In the genomic region with DNA sequence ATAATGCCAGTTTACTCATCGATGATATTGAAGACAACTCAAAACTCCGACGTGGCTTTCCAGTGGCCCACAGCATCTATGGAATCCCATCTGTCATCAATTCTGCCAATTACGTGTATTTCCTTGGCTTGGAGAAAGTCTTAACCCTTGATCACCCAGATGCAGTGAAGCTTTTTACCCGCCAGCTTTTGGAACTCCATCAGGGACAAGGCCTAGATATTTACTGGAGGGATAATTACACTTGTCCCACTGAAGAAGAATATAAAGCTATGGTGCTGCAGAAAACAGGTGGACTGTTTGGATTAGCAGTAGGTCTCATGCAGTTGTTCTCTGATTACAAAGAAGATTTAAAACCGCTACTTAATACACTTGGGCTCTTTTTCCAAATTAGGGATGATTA, we compare ENCODE assay signal across 21 cellular contexts. TPM values are rescaled to one million over a fixed set of nuclear protein-coding genes. Genes with fewer than 3 reads are reported as not detected.
DNase-seq lines count a peak whose midpoint lies in the region; ATAC-seq, FAIRE-seq and TF ChIP-seq lines count a peak whose summit lies in the region.
"Had no signal": no experiment of that assay in that cellular context is flagged by ENCODE, and none has a peak within 500 bp of the region (broad histone marks: within the 10 kb centered on the region; RNA-seq: fewer than 3 reads in every experiment).

No MANE protein-coding gene starts in this region.

- H3K4me3 ChIP-seq in HAP-1 (no peak overlapping the region), K562 (no peak overlapping the region)
- no peak overlapping the region for H3K4me3 ChIP-seq in CD4-positive, alpha-beta memory T cell (ENCODE audit: low read length in 2 of 2)

- CTCF ChIA-PET in activated naive CD4-positive, alpha-beta T cell treated with anti-CD3 and anti-CD28 coated beads for 36 hours (lab: Charles Lee), result interaction anchor here (0.6 to 1.4 kb wide), 3 partner anchors 23 to 237 kb away, joined by 3 to 4 read pairs (median 4); no protein-coding TSS in a partner anchor
- CTCF ChIA-PET in K562 (lab: Yijun Ruan, JAX; ENCODE audit: low intra/inter-chr PET ratio), result no interaction called here
- CTCF ChIA-PET in CD4-positive, alpha-beta memory T cell (lab: Charles Lee; ENCODE audit: partially characterized antibody), result interaction anchor here (1.2 to 1.7 kb wide), 2 partner anchors 11 to 84 kb away, joined by 3 to 6 read pairs; no protein-coding TSS in a partner anchor

- no TSS peak for BruUV-seq in K562 (replicated peaks; lab: Mats Ljungman, UMichigan)

- H3K36me3 ChIP-seq in HAP-1 (replicated peaks) (peaks cover 2% of the 10 kb centered on the region; the same call in 1 of the 2 replicates), K562 (ENCODE audit: control insufficient read depth, insufficient read depth, low read length) (peaks cover 40% of the 10 kb centered on the region)
- peaks cover 20% of the 10 kb centered on the region for H3K36me3 ChIP-seq in CD4-positive, alpha-beta memory T cell (ENCODE audit: insufficient read depth, low read length)

- peaks cover 20% of the 10 kb centered on the region for H3K36me3 Mint-ChIP-seq in activated naive CD4-positive, alpha-beta T cell treated with anti-CD3 and anti-CD28 coated beads for 36 hours (ENCODE audit: low read depth)
- H3K36me3 Mint-ChIP-seq in activated naive CD4-positive, alpha-beta T cell treated with anti-CD3 and anti-CD28 coated beads, Interleukin-2, amount 50 U/mL, for 72 hours, result peaks cover 4 to 7% of the 10 kb centered on the region in 2 donors
- H3K36me3 Mint-ChIP-seq in stimulated activated effector memory CD8-positive, alpha-beta T cell treated with anti-CD3 and anti-CD28 coated beads, Interleukin-12 subunit alpha, Interleukin-12 subunit beta, amount 100 ng/mL, for 72 hours, result peaks cover 84% of the 10 kb centered on the region
- H3K36me3 Mint-ChIP-seq in CD4-positive, alpha-beta memory T cell, result peaks cover 31 to 44% of the 10 kb centered on the region in 2 donors

- no peak for TF ChIP-seq CTCF in K562 (IDR thresholded peaks at IDR 0.05 in 2 of 3, conservative IDR thresholded peaks at IDR 0.05 in 1 of 3; ENCODE audit: insufficient read depth in 2 of 3, low read depth in 1 of 3, low read length in 3 of 3)

- FAIRE-seq in K562 (lab: Jason Lieb, UNC), result peak; percentile 11
- FAIRE-seq: A204.1 had no signal

- H3K9me3 ChIP-seq in HAP-1, result no peaks in the 10 kb centered on the region
- no peaks in the 10 kb centered on the region for H3K9me3 ChIP-seq in K562 (replicated peaks; ENCODE audit: control insufficient read depth, insufficient read depth, low read depth, low read length)
- no peaks in the 10 kb centered on the region for H3K9me3 ChIP-seq in CD4-positive, alpha-beta memory T cell (ENCODE audit: control insufficient read depth in 1 of 2, low read length in 2 of 2)

- H3K4me1 Mint-ChIP-seq in activated naive CD4-positive, alpha-beta T cell treated with anti-CD3 and anti-CD28 coated beads for 36 hours (ENCODE audit: low read depth), result peaks cover 21% of the 10 kb centered on the region
- H3K4me1 Mint-ChIP-seq in stimulated activated effector memory CD8-positive, alpha-beta T cell treated with anti-CD3 and anti-CD28 coated beads, Interleukin-12 subunit alpha, Interleukin-12 subunit beta, amount 100 ng/mL, for 72 hours, result peaks cover 2% of the 10 kb centered on the region
- peaks cover 11 to 24% (median 16%) of the 10 kb centered on the region in 4 donors for H3K4me1 Mint-ChIP-seq in CD4-positive, alpha-beta memory T cell

- TF ChIP-seq EP300 in K562 (IDR thresholded peaks at IDR 0.05; ENCODE audit: low read length), result no peak

- no peaks in the 10 kb centered on the region for H4K20me1 ChIP-seq in K562 (replicated peaks; ENCODE audit: control insufficient read depth, insufficient read depth, low read length)

- no peaks in the 10 kb centered on the region for H3K27me3 Mint-ChIP-seq in activated naive CD4-positive, alpha-beta T cell treated with anti-CD3 and anti-CD28 coated beads for 36 hours (ENCODE audit: low read depth)
- H3K27me3 Mint-ChIP-seq in CD4-positive, alpha-beta memory T cell, result no peaks in the 10 kb centered on the region
- H3K27me3 Mint-ChIP-seq: B cell, IgD-negative memory B cell had no signal

- H3K9me1 ChIP-seq in K562 (ENCODE audit: control insufficient read depth, insufficient read depth, low read length), result no peaks in the 10 kb centered on the region

- no peak overlapping the region for H3K9ac ChIP-seq in K562 (ENCODE audit: insufficient read depth in 1 of 2, low read depth in 2 of 2, low read length in 2 of 2)

- DNase-seq in activated naive CD4-positive, alpha-beta T cell treated with anti-CD3 and anti-CD28 coated beads for 36 hours, result no peak
- no peak for DNase-seq in activated naive CD4-positive, alpha-beta T cell treated with anti-CD3 and anti-CD28 coated beads, Interleukin-2, amount 50 U/mL, for 72 hours (ENCODE audit: low spot score in 2 of 2)
- DNase-seq in HAP-1 (ENCODE audit: low spot score in 2 of 2) (peak; percentile 31 to 60), K562 (ENCODE audit: extremely low read depth in 1 of 4, low spot score in 3 of 4) (no peak), NCI-H146 (lab: John Stamatoyannopoulos, UW) (no peak)
- DNase-seq in stimulated activated effector memory CD8-positive, alpha-beta T cell treated with anti-CD3 and anti-CD28 coated beads, Interleukin-12 subunit alpha, Interleukin-12 subunit beta, amount 100 ng/mL, for 72 hours (ENCODE audit: low spot score in 2 of 2), result no peak
- DNase-seq in CD4-positive, alpha-beta memory T cell, result no peak
- DNase-seq: EL; GF-D8; Karpas-422; NCI-H1417; NCI-H187; NCI-H446 treated with DMSO at 0.1 percent for 48 hours; NK-92 treated with Interleukin-12 subunit alpha and Interleukin-12 subunit beta, amount 100 ng/mL, for 24 hours; SIG-M5 had no signal

- H3K27me3 ChIP-seq in HAP-1 (ENCODE audit: low read depth) (no peaks in the 10 kb centered on the region), K562 (ENCODE audit: control insufficient read depth in 2 of 2, insufficient read depth in 2 of 2, low read length in 2 of 2) (no peaks in the 10 kb centered on the region)
- no peaks in the 10 kb centered on the region for H3K27me3 ChIP-seq in CD4-positive, alpha-beta memory T cell (ENCODE audit: insufficient read depth, low read length)

- no peak overlapping the region for H3K4me2 ChIP-seq in K562 (ENCODE audit: insufficient read depth, low read length)

- TF ChIP-seq POLR2A in K562 (conservative IDR thresholded peaks at IDR 0.05), result no peak

- no peak for TF ChIP-seq RAD21 in K562 (CRISPR knock-in tag; conservative IDR thresholded peaks at IDR 0.05 in 1 of 2, IDR thresholded peaks at IDR 0.05 in 1 of 2)

- in situ Hi-C loops in HAP-1 (cut with MboI; ENCODE audit: low sequenced_read_pairs) (no loop called here), K562 (cut with MboI) (no loop called here)

- POLR2A ChIA-PET in K562 (lab: Yijun Ruan, JAX), result interaction anchor here (1.3 to 1.7 kb wide), 4 partner anchors 11 to 25 kb away, joined by 4 to 8 read pairs (median 6); partner anchors contain the start of genes ARID4B, GGPS1 and TBCE
- POLR2A ChIA-PET in CD4-positive, alpha-beta memory T cell (lab: Charles Lee; ENCODE audit: partially characterized antibody), result interaction anchor here (1.2 kb wide), 1 partner anchor 10 kb away, joined by 3 read pairs; no protein-coding TSS in a partner anchor

- H3K27ac Mint-ChIP-seq in activated naive CD4-positive, alpha-beta T cell treated with anti-CD3 and anti-CD28 coated beads for 36 hours, result peak overlapping the region; percentile 0
- H3K27ac Mint-ChIP-seq in activated naive CD4-positive, alpha-beta T cell treated with anti-CD3 and anti-CD28 coated beads, Interleukin-2, amount 50 U/mL, for 72 hours, result no peak overlapping the region
- peak overlapping the region; percentile 60 for H3K27ac Mint-ChIP-seq in stimulated activated effector memory CD8-positive, alpha-beta T cell treated with anti-CD3 and anti-CD28 coated beads, Interleukin-12 subunit alpha, Interleukin-12 subunit beta, amount 100 ng/mL, for 72 hours
- H3K27ac Mint-ChIP-seq in CD4-positive, alpha-beta memory T cell, result peak overlapping the region in 3 of 7 donors; percentile 25 to 89 (median 27)
- H3K27ac Mint-ChIP-seq: B cell, CD14-positive monocyte, IgD-negative memory B cell had no signal

- H3K4me1 ChIP-seq in HAP-1 (peaks cover 23% of the 10 kb centered on the region), K562 (replicated peaks in 1 of 2; ENCODE audit: control insufficient read depth in 2 of 2, insufficient read depth in 2 of 2, low read length in 2 of 2) (no peaks in the 10 kb centered on the region)
- H3K4me1 ChIP-seq in CD4-positive, alpha-beta memory T cell (ENCODE audit: insufficient read depth, low read length), result peaks cover 11% of the 10 kb centered on the region

- no peak overlapping the region for H2AFZ ChIP-seq in K562 (ENCODE audit: low read depth, low read length)

- H3K9me3 Mint-ChIP-seq in activated naive CD4-positive, alpha-beta T cell treated with anti-CD3 and anti-CD28 coated beads for 36 hours, result no peaks in the 10 kb centered on the region
- no peaks in the 10 kb centered on the region for H3K9me3 Mint-ChIP-seq in activated naive CD4-positive, alpha-beta T cell treated with anti-CD3 and anti-CD28 coated beads, Interleukin-2, amount 50 U/mL, for 72 hours
- H3K9me3 Mint-ChIP-seq in stimulated activated effector memory CD8-positive, alpha-beta T cell treated with anti-CD3 and anti-CD28 coated beads, Interleukin-12 subunit alpha, Interleukin-12 subunit beta, amount 100 ng/mL, for 72 hours, result no peaks in the 10 kb centered on the region
- H3K9me3 Mint-ChIP-seq in CD4-positive, alpha-beta memory T cell, result no peaks in the 10 kb centered on the region
- H3K9me3 Mint-ChIP-seq: CD14-positive monocyte, IgD-negative memory B cell had no signal

- H3K4me3 Mint-ChIP-seq in activated naive CD4-positive, alpha-beta T cell treated with anti-CD3 and anti-CD28 coated beads for 36 hours, result no peak overlapping the region
- H3K4me3 Mint-ChIP-seq in stimulated activated effector memory CD8-positive, alpha-beta T cell treated with anti-CD3 and anti-CD28 coated beads, Interleukin-12 subunit alpha, Interleukin-12 subunit beta, amount 100 ng/mL, for 72 hours, result no peak overlapping the region
- H3K4me3 Mint-ChIP-seq in CD4-positive, alpha-beta memory T cell, result no peak overlapping the region
- H3K4me3 Mint-ChIP-seq: B cell, CD14-positive monocyte, IgD-negative memory B cell had no signal

- WGBS in K562 (ENCODE audit: insufficient coverage, low coverage, missing lambda C conversion rate), result 90% methylated on average over 6 of the region's 6 CpGs

- H3K79me2 ChIP-seq in K562 (ENCODE audit: control insufficient read depth, insufficient read depth, low read length), result no peaks in the 10 kb centered on the region

- ATAC-seq in activated naive CD4-positive, alpha-beta T cell treated with anti-CD3 and anti-CD28 coated beads, Interleukin-2, amount 50 U/mL, for 72 hours, result no peak
- ATAC-seq in K562, result no peak
- no peak for ATAC-seq in stimulated activated effector memory CD8-positive, alpha-beta T cell treated with anti-CD3 and anti-CD28 coated beads, Interleukin-12 subunit alpha, Interleukin-12 subunit beta, amount 100 ng/mL, for 72 hours
- ATAC-seq: Panc1, SK-N-SH treated with all-trans-retinoic acid at 6 μM for 48 hours had no signal

- intact Hi-C loops in activated naive CD4-positive, alpha-beta T cell treated with anti-CD3 and anti-CD28 coated beads for 36 hours (cut with micrococcal nuclease), result no loop called here
- intact Hi-C loops in K562 (cut with micrococcal nuclease), result no loop called here
- intact Hi-C loops in CD4-positive, alpha-beta memory T cell (cut with micrococcal nuclease), result no loop called here

- no peak overlapping the region for H3K27ac ChIP-seq in K562 (ENCODE audit: extremely low read depth, low read depth, low read length)
- no peak overlapping the region for H3K27ac ChIP-seq in CD4-positive, alpha-beta memory T cell (ENCODE audit: low read depth, low read length)

RNA-seq across cellular contexts. Expression of gene GGPS1, which starts 13.7 kb away (rescaled TPM):
- 10 to 100 TPM; 35.3 to 36.9 TPM for total RNA-seq in activated naive CD4-positive, alpha-beta T cell treated with anti-CD3 and anti-CD28 coated beads for 36 hours
- 10 to 100 TPM; 33.6 to 36.1 TPM for total RNA-seq in activated naive CD4-positive, alpha-beta T cell treated with anti-CD3 and anti-CD28 coated beads, Interleukin-2, amount 50 U/mL, for 72 hours
- total RNA-seq in K562 (2011; cell fraction: chromatin; rRNA removed; ENCODE audit: low replicate concordance), result 7.8 and 28.4 TPM in 2 replicates
- total RNA-seq in K562 (2011; cell fraction: nucleolus; rRNA removed), result 5.3 and 8.7 TPM in 2 replicates
- total RNA-seq in K562 (2011; cell fraction: nucleoplasm; rRNA removed), result 15.0 and 24.5 TPM in 2 replicates
- 18.8 and 29.7 TPM in 2 replicates for total RNA-seq in K562 (2014; rRNA removed)
- total RNA-seq in K562 (2014; rRNA removed; fragmentation: Illumina TruSeq; extraction: Trizol), result 50.3 and 66.8 TPM in 2 replicates
- 35.6 and 36.7 TPM in 2 replicates for total RNA-seq in K562 (2015; rRNA removed; fragmentation: Illumina TruSeq; extraction: Trizol)
- 56.3 and 59.1 TPM in 2 replicates for total RNA-seq in K562 (2021)
- 79.2 and 98.2 TPM in 2 replicates for polyA plus RNA-seq in K562 (2011; rRNA removed)
- 25.8 and 49.3 TPM in 2 replicates for polyA plus RNA-seq in K562 (2011; cell fraction: cytosol; rRNA removed)
- polyA plus RNA-seq in K562 (2011; cell fraction: nucleus; rRNA removed), result 17.2 and 24.5 TPM in 2 replicates
- 39.7 and 48.5 TPM in 2 replicates for polyA plus RNA-seq in K562 (2012)
- polyA plus RNA-seq in K562 (2014; fragmentation: Illumina TruSeq; extraction: Trizol), result 70.4 and 72.1 TPM in 2 replicates
- polyA plus RNA-seq in K562 (2014; fragmentation: Nextera tagmentation; extraction: Ambion mirVana), result 100 to 1,000 TPM in 1 of 2 experiments, 10 to 100 TPM in 1; 97.8 to 104 TPM
- 45.5 and 47.2 TPM in 2 replicates for polyA plus RNA-seq in K562 (2014; rRNA removed)
- polyA minus RNA-seq in K562 (2011; rRNA and poly(A)+ RNA removed), result 53.9 and 65.6 TPM in 2 replicates
- polyA minus RNA-seq in K562 (2011; cell fraction: cytosol; rRNA and poly(A)+ RNA removed), result 21.8 and 24.4 TPM in 2 replicates
- 6.7 and 18.1 TPM in 2 replicates for polyA minus RNA-seq in K562 (2011; cell fraction: nucleus; rRNA and poly(A)+ RNA removed)
- total RNA-seq in CD4-positive, alpha-beta memory T cell, result 10 to 100 TPM; 50.3 to 52.5 TPM
- polyA plus RNA-seq in CD4-positive, alpha-beta memory T cell, result 10 to 100 TPM; 77.9 to 79.5 TPM

RNA-seq across cellular contexts. Expression of gene ARID4B, which starts 14.1 kb away (rescaled TPM):
- total RNA-seq in activated naive CD4-positive, alpha-beta T cell treated with anti-CD3 and anti-CD28 coated beads for 36 hours, result 10 to 100 TPM; 39.9 to 43.8 TPM
- 10 to 100 TPM; 58.4 to 65.7 TPM for total RNA-seq in activated naive CD4-positive, alpha-beta T cell treated with anti-CD3 and anti-CD28 coated beads, Interleukin-2, amount 50 U/mL, for 72 hours
- total RNA-seq in K562 (2011; cell fraction: chromatin; rRNA removed; ENCODE audit: low replicate concordance), result 87.6 and 197 TPM in 2 replicates
- total RNA-seq in K562 (2011; cell fraction: nucleolus; rRNA removed), result 58.9 and 75.1 TPM in 2 replicates
- total RNA-seq in K562 (2011; cell fraction: nucleoplasm; rRNA removed), result 72.0 and 86.5 TPM in 2 replicates
- total RNA-seq in K562 (2014; rRNA removed) (23.6 and 37.2 TPM in 2 replicates), K562 (2014; rRNA removed; fragmentation: Illumina TruSeq; extraction: Trizol) (37.9 and 42.9 TPM in 2 replicates), K562 (2015; rRNA removed; fragmentation: Illumina TruSeq; extraction: Trizol) (33.3 and 38.9 TPM in 2 replicates), K562 (2021) (24.2 and 24.4 TPM in 2 replicates)
- polyA plus RNA-seq in K562 (2011; rRNA removed) (12.3 and 17.7 TPM in 2 replicates), K562 (2014; fragmentation: Illumina TruSeq; extraction: Trizol) (16.9 and 18.5 TPM in 2 replicates), K562 (2014; fragmentation: Nextera tagmentation; extraction: Ambion mirVana) (10 to 100 TPM in 1 of 2 experiments, 1 to 10 TPM in 1; 8.4 to 11.8 TPM), K562 (2014; rRNA removed) (13.1 and 14.3 TPM in 2 replicates)
- polyA plus RNA-seq in K562 (2011; cell fraction: cytosol; rRNA removed), result 2.4 and 4.6 TPM in 2 replicates
- 22.1 and 25.6 TPM in 2 replicates for polyA plus RNA-seq in K562 (2011; cell fraction: nucleus; rRNA removed)
- polyA plus RNA-seq in K562 (2012), result 12.7 and 14.0 TPM in 2 replicates
- 50.5 and 54.9 TPM in 2 replicates for polyA minus RNA-seq in K562 (2011; rRNA and poly(A)+ RNA removed)
- polyA minus RNA-seq in K562 (2011; cell fraction: cytosol; rRNA and poly(A)+ RNA removed), result 16.7 and 29.3 TPM in 2 replicates
- polyA minus RNA-seq in K562 (2011; cell fraction: nucleus; rRNA and poly(A)+ RNA removed), result 34.6 and 80.0 TPM in 2 replicates
- 10 to 100 TPM; 95.5 to 99.5 TPM for total RNA-seq in CD4-positive, alpha-beta memory T cell
- 10 to 100 TPM; 34.8 to 86.1 TPM for polyA plus RNA-seq in CD4-positive, alpha-beta memory T cell

RNA-seq across cellular contexts. Expression of gene TBCE, which starts 25.2 kb away (rescaled TPM):
- 10 to 100 TPM; 18.8 to 22.1 TPM for total RNA-seq in activated naive CD4-positive, alpha-beta T cell treated with anti-CD3 and anti-CD28 coated beads for 36 hours
- total RNA-seq in activated naive CD4-positive, alpha-beta T cell treated with anti-CD3 and anti-CD28 coated beads, Interleukin-2, amount 50 U/mL, for 72 hours, result 10 to 100 TPM; 26.9 to 28.8 TPM
- total RNA-seq in K562 (2011; cell fraction: chromatin; rRNA removed; ENCODE audit: low replicate concordance), result 145 and 291 TPM in 2 replicates
- 78.7 and 90.9 TPM in 2 replicates for total RNA-seq in K562 (2011; cell fraction: nucleolus; rRNA removed)
- total RNA-seq in K562 (2011; cell fraction: nucleoplasm; rRNA removed), result 144 and 194 TPM in 2 replicates
- total RNA-seq in K562 (2014; rRNA removed), result 60.0 and 63.6 TPM in 2 replicates
- total RNA-seq in K562 (2014; rRNA removed; fragmentation: Illumina TruSeq; extraction: Trizol), result 92.1 and 99.9 TPM in 2 replicates
- 78.3 and 87.9 TPM in 2 replicates for total RNA-seq in K562 (2015; rRNA removed; fragmentation: Illumina TruSeq; extraction: Trizol)
- total RNA-seq in K562 (2021), result 52.6 and 65.2 TPM in 2 replicates
- polyA plus RNA-seq in K562 (2011; rRNA removed), result 61.7 and 87.9 TPM in 2 replicates
- polyA plus RNA-seq in K562 (2011; cell fraction: cytosol; rRNA removed), result 20.2 and 36.7 TPM in 2 replicates
- 52.8 and 66.0 TPM in 2 replicates for polyA plus RNA-seq in K562 (2011; cell fraction: nucleus; rRNA removed)
- 45.4 and 64.8 TPM in 2 replicates for polyA plus RNA-seq in K562 (2012)
- polyA plus RNA-seq in K562 (2014; fragmentation: Illumina TruSeq; extraction: Trizol), result 68.8 and 81.8 TPM in 2 replicates
- polyA plus RNA-seq in K562 (2014; fragmentation: Nextera tagmentation; extraction: Ambion mirVana), result 10 to 100 TPM; 59.0 to 89.8 TPM
- polyA plus RNA-seq in K562 (2014; rRNA removed), result 79.5 and 82.1 TPM in 2 replicates
- 77.0 and 80.4 TPM in 2 replicates for polyA minus RNA-seq in K562 (2011; rRNA and poly(A)+ RNA removed)
- 15.1 and 27.1 TPM in 2 replicates for polyA minus RNA-seq in K562 (2011; cell fraction: cytosol; rRNA and poly(A)+ RNA removed)
- 46.2 and 58.9 TPM in 2 replicates for polyA minus RNA-seq in K562 (2011; cell fraction: nucleus; rRNA and poly(A)+ RNA removed)
- 10 to 100 TPM; 17.0 to 17.5 TPM for total RNA-seq in CD4-positive, alpha-beta memory T cell
- polyA plus RNA-seq in CD4-positive, alpha-beta memory T cell, result 10 to 100 TPM; 18.6 to 19.1 TPM

Comparison
In these comparisons a context has a peak if more than half of its experiments do, and no peak if none do; other contexts are left out.
1. H3K27ac Mint-ChIP-seq: peak in activated naive CD4-positive, alpha-beta T cell treated with anti-CD3 and anti-CD28 coated beads for 36 hours (single experiment) and stimulated activated effector memory CD8-positive, alpha-beta T cell treated with anti-CD3 and anti-CD28 coated beads, Interleukin-12 subunit alpha, Interleukin-12 subunit beta, amount 100 ng/mL, for 72 hours (single experiment); none in activated naive CD4-positive, alpha-beta T cell treated with anti-CD3 and anti-CD28 coated beads, Interleukin-2, amount 50 U/mL, for 72 hours (0 of 2).
2. DNase-seq: peak in HAP-1 (2 of 2); none in activated naive CD4-positive, alpha-beta T cell treated with anti-CD3 and anti-CD28 coated beads for 36 hours (single experiment), activated naive CD4-positive, alpha-beta T cell treated with anti-CD3 and anti-CD28 coated beads, Interleukin-2, amount 50 U/mL, for 72 hours (0 of 2), K562 (0 of 4), stimulated activated effector memory CD8-positive, alpha-beta T cell treated with anti-CD3 and anti-CD28 coated beads, Interleukin-12 subunit alpha, Interleukin-12 subunit beta, amount 100 ng/mL, for 72 hours (0 of 2), CD4-positive, alpha-beta memory T cell (0 of 5) and NCI-H146 (single experiment).